In the genomic region with DNA sequence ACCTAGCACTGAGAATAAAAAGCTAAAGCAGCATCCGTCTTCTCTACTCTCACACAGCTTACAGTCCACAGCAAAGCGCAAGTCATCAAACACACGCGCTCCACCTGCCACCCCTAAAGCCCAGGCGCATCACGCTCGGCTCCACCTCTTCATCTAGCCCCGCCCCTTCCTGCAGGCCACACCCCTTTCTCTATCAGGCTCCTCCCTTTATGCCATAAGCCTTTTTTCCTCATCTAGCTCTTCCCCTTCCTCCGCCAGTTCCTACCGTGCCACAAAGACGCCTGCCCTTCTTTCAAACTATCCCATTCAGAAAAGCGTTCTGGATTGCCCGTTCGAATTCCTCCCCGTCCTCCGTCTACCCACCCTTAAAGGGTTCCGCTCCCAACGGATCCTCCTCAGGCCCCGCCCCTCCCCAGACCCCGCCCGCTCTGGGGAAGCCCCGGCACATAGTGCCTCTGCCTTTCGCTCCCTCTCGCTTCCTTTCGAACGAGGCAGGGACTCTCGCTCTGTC, we compare ENCODE assay signal across 8 cellular contexts. TPM values are rescaled to one million over a fixed set of nuclear protein-coding genes. Genes with fewer than 3 reads are reported as not detected.
DNase-seq lines count a peak whose midpoint lies in the region; ATAC-seq and TF ChIP-seq lines count a peak whose summit lies in the region.

No MANE protein-coding gene starts in this region.

- H4K5ac ChIP-seq in H9 (ENCODE audit: insufficient read length, low read depth, low read length): no peak overlapping the region

- no peaks in the 10 kb centered on the region for H3K9me3 ChIP-seq in DOHH2 (ENCODE audit: control insufficient read depth, insufficient read depth, low read length)
- H3K9me3 ChIP-seq in H9 (ENCODE audit: control insufficient read depth, low read depth, low read length): no peaks in the 10 kb centered on the region
- no peaks in the 10 kb centered on the region for H3K9me3 ChIP-seq in neuronal stem cell (replicated peaks in 1 of 2; ENCODE audit: control insufficient read depth in 2 of 2, insufficient read depth in 1 of 2, low read depth in 1 of 2, low read length in 2 of 2)
- no peaks in the 10 kb centered on the region for H3K9me3 ChIP-seq in subcutaneous abdominal adipose tissue (ENCODE audit: control insufficient read depth in 5 of 5, low read length in 5 of 5)

- H2AFZ ChIP-seq in H9 (ENCODE audit: low read length) (no peak overlapping the region), neuronal stem cell (ENCODE audit: low read length) (peak overlapping the region; percentile 99)

- peaks cover 11 to 12% of the 10 kb centered on the region in 2 experiments for H3K4me1 Mint-ChIP-seq in H9
- H3K4me1 Mint-ChIP-seq in activated T-helper 17 cell treated with anti-CD3 and anti-CD28 coated beads, Interleukin-2, amount 50 U/mL, for 72 hours: no peaks in the 10 kb centered on the region

- TF ChIP-seq CTCF in DOHH2 (IDR thresholded peaks at IDR 0.05; ENCODE audit: low read depth, low read length, poor library complexity, severe bottlenecking): no peak
- no peak for TF ChIP-seq CTCF in H9 (conservative IDR thresholded peaks at IDR 0.05)
- TF ChIP-seq CTCF in foreskin fibroblast (IDR thresholded peaks at IDR 0.05; ENCODE audit: low read depth, low read length): no peak

- no peaks in the 10 kb centered on the region for H3K9me2 ChIP-seq in DOHH2 (replicated peaks; ENCODE audit: control insufficient read depth, low read length)

- no peak overlapping the region for H2AK5ac ChIP-seq in H9 (ENCODE audit: insufficient read length, low read length)
- H2AK5ac ChIP-seq in neuronal stem cell (ENCODE audit: low read depth, low read length): no peak overlapping the region

- H3K4me2 ChIP-seq in DOHH2 (ENCODE audit: low read length) (peak overlapping the region; percentile 100), H9 (ENCODE audit: insufficient read depth, insufficient read length, low read length) (peak overlapping the region; percentile 72), neuronal stem cell (ENCODE audit: insufficient read depth, low read length, poor library complexity, severe bottlenecking) (peak overlapping the region; percentile 78)

- no peak overlapping the region for H3K56ac ChIP-seq in H9 (ENCODE audit: insufficient read length, low read depth, low read length)

- H3K36me3 Mint-ChIP-seq in H9 (ENCODE audit: insufficient read depth in 1 of 3, low read depth in 3 of 3): peaks cover 0 to 1% (median under 1%) of the 10 kb centered on the region in 3 experiments; a peak in 1 of 7 replicates
- H3K36me3 Mint-ChIP-seq in activated T-helper 17 cell treated with anti-CD3 and anti-CD28 coated beads, Interleukin-2, amount 50 U/mL, for 72 hours (ENCODE audit: low read depth): no peaks in the 10 kb centered on the region

- H3K36me3 ChIP-seq in DOHH2 (ENCODE audit: control insufficient read depth, low read length) (peaks cover 1% of the 10 kb centered on the region), neuronal stem cell (replicated peaks in 1 of 2; ENCODE audit: control insufficient read depth in 2 of 2, insufficient read depth in 2 of 2, low read length in 2 of 2) (peaks cover 0 to 11% of the 10 kb centered on the region in 2 donors), subcutaneous abdominal adipose tissue (ENCODE audit: control insufficient read depth in 5 of 5, insufficient read depth in 5 of 5, low read length in 5 of 5) (peaks cover 0 to 5% (median 0%) of the 10 kb centered on the region in 5 donors)

- H3K9ac ChIP-seq in H9 (ENCODE audit: extremely low read depth, insufficient read length, low read length) (peak overlapping the region; percentile 28), neuronal stem cell (ENCODE audit: low read depth, low read length, poor library complexity) (peak overlapping the region; percentile 71), subcutaneous abdominal adipose tissue (ENCODE audit: low read length in 5 of 5) (peak overlapping the region; percentile 48 to 97 (median 91))

- H3K79me2 ChIP-seq in DOHH2 (ENCODE audit: control insufficient read depth, low read length) (no peaks in the 10 kb centered on the region), H9 (ENCODE audit: insufficient read depth, low read length) (no peaks in the 10 kb centered on the region)

- H4K8ac ChIP-seq in H9 (replicated peaks; ENCODE audit: insufficient read length, low read depth, low read length) (no peak overlapping the region), neuronal stem cell (ENCODE audit: low read depth, low read length) (no peak overlapping the region)

- H3K18ac ChIP-seq in H9 (ENCODE audit: insufficient read length, low read depth, low read length): peak overlapping the region; percentile 36
- H3K18ac ChIP-seq in neuronal stem cell (ENCODE audit: low read length): peak overlapping the region; percentile 61

- H3K9me3 Mint-ChIP-seq in H9: no peaks in the 10 kb centered on the region
- H3K9me3 Mint-ChIP-seq in activated T-helper 17 cell treated with anti-CD3 and anti-CD28 coated beads, Interleukin-2, amount 50 U/mL, for 72 hours: no peaks in the 10 kb centered on the region

- peak; percentile 87 for ATAC-seq in activated T-helper 17 cell treated with anti-CD3 and anti-CD28 coated beads, Interleukin-2, amount 50 U/mL, for 72 hours (replicated peaks)

- H3K4me3 ChIP-seq in DOHH2 (ENCODE audit: low read length): peak overlapping the region; percentile 81
- peak overlapping the region; percentile 62 to 87 for H3K4me3 ChIP-seq in foreskin fibroblast (ENCODE audit: low read depth in 1 of 2, low read length in 2 of 2)
- H3K4me3 ChIP-seq in neuronal stem cell (ENCODE audit: low read length in 2 of 2): peak overlapping the region; percentile 83 to 92
- H3K4me3 ChIP-seq in subcutaneous abdominal adipose tissue (ENCODE audit: low read depth in 1 of 5, low read length in 5 of 5): peak overlapping the region; percentile 82 to 93 (median 91)

- H3K23me2 ChIP-seq in H9 (ENCODE audit: insufficient read length, low read depth, low read length, poor library complexity, severe bottlenecking): peaks cover 8% of the 10 kb centered on the region

- H3K14ac ChIP-seq in H9 (ENCODE audit: insufficient read depth, low read length) (no peak overlapping the region), neuronal stem cell (ENCODE audit: low read length) (no peak overlapping the region)

- H3K79me1 ChIP-seq in H9 (ENCODE audit: insufficient read depth, low read depth, low read length, poor library complexity, severe bottlenecking) (no peaks in the 10 kb centered on the region), neuronal stem cell (ENCODE audit: low read depth, low read length) (no peaks in the 10 kb centered on the region)

- H3K4ac ChIP-seq in H9 (ENCODE audit: low read depth, low read length) (no peak overlapping the region), neuronal stem cell (ENCODE audit: low read length) (no peak overlapping the region)

- no peak overlapping the region for H3T11ph ChIP-seq in H9 (ENCODE audit: low read length)

- peak overlapping the region; percentile 61 for H3K27ac ChIP-seq in DOHH2 (ENCODE audit: low read depth, low read length)
- no peak overlapping the region for H3K27ac ChIP-seq in H9 (ENCODE audit: insufficient read length, low read depth, low read length)
- peak overlapping the region; percentile 72 for H3K27ac ChIP-seq in neuronal stem cell (replicated peaks; ENCODE audit: low read length)
- H3K27ac ChIP-seq in subcutaneous abdominal adipose tissue (ENCODE audit: low read depth, low read length): peak overlapping the region; percentile 89

- H2BK15ac ChIP-seq in H9 (ENCODE audit: low read depth, low read length) (no peak overlapping the region), neuronal stem cell (ENCODE audit: low read length) (no peak overlapping the region)

- no CpG with 5 or more reads among the region's 27 CpGs for WGBS in H9 (ENCODE audit: extremely low coverage, insufficient read length, low lambda C conversion rate)
- WGBS in neuronal stem cell (ENCODE audit: extremely low coverage in 2 of 2, insufficient read length in 2 of 2, insufficient replicate concordance in 1 of 2), 2 donors: no CpG with 5 or more reads among the region's 27 CpGs

- H2BK120ac ChIP-seq in H9 (ENCODE audit: low read depth, low read length, poor library complexity, severe bottlenecking) (no peak overlapping the region), neuronal stem cell (ENCODE audit: low read depth, low read length) (no peak overlapping the region)

- H3K23ac ChIP-seq in H9 (ENCODE audit: insufficient read length, low read depth, low read length) (no peak overlapping the region), neuronal stem cell (ENCODE audit: low read depth, low read length, poor library complexity) (peak overlapping the region; percentile 98)

- H2BK5ac ChIP-seq in H9 (ENCODE audit: insufficient read length, low read length) (no peak overlapping the region), neuronal stem cell (ENCODE audit: low read length) (peak overlapping the region; percentile 45)

- no peak overlapping the region for H3K27ac Mint-ChIP-seq in H9
- H3K27ac Mint-ChIP-seq in activated T-helper 17 cell treated with anti-CD3 and anti-CD28 coated beads, Interleukin-2, amount 50 U/mL, for 72 hours: no peak overlapping the region

- H3K27me3 ChIP-seq in DOHH2 (ENCODE audit: control insufficient read depth, low read length) (peaks cover 3% of the 10 kb centered on the region; the same call in 1 of the 2 replicates), H9 (ENCODE audit: insufficient read depth, low read length) (no peaks in the 10 kb centered on the region), neuronal stem cell (ENCODE audit: control insufficient read depth in 3 of 3, insufficient read depth in 3 of 3, low read depth in 1 of 3, low read length in 3 of 3) (no peaks in the 10 kb centered on the region), subcutaneous abdominal adipose tissue (ENCODE audit: control insufficient read depth in 5 of 5, insufficient read depth in 4 of 5, low read length in 5 of 5) (no peaks in the 10 kb centered on the region)

- peaks cover 17% of the 10 kb centered on the region for H3K4me1 ChIP-seq in DOHH2 (ENCODE audit: control insufficient read depth, low read length)
- H3K4me1 ChIP-seq in H9 (ENCODE audit: insufficient read depth, low read length): no peaks in the 10 kb centered on the region
- H3K4me1 ChIP-seq in neuronal stem cell (ENCODE audit: control insufficient read depth in 2 of 2, insufficient read depth in 1 of 2, low read depth in 1 of 2, low read length in 2 of 2): peaks cover 0 to 4% of the 10 kb centered on the region in 2 donors
- H3K4me1 ChIP-seq in subcutaneous abdominal adipose tissue (ENCODE audit: control insufficient read depth in 5 of 5, insufficient read depth in 5 of 5, low read length in 5 of 5): peaks cover 1 to 12% (median 10%) of the 10 kb centered on the region in 5 donors

- H3K4me3 Mint-ChIP-seq in H9: no peak overlapping the region
- H3K4me3 Mint-ChIP-seq in activated T-helper 17 cell treated with anti-CD3 and anti-CD28 coated beads, Interleukin-2, amount 50 U/mL, for 72 hours: no peak overlapping the region

- DNase-seq in H9 (peak; percentile 80), LoVo (ENCODE audit: low spot score) (peak; percentile 90), RPMI8226 (peak; percentile 82), foreskin fibroblast (peak; percentile 66 to 90), neuronal stem cell (ENCODE audit: low spot score) (peak; percentile 88)

- no peak overlapping the region for H2BK20ac ChIP-seq in H9 (ENCODE audit: low read depth, low read length, poor library complexity, severe bottlenecking)

- H4K20me1 ChIP-seq in DOHH2 (ENCODE audit: control insufficient read depth, insufficient read depth, low read depth, low read length) (no peaks in the 10 kb centered on the region), H9 (ENCODE audit: control insufficient read depth, insufficient read depth, insufficient read length) (no peaks in the 10 kb centered on the region)

- H3F3A ChIP-seq in DOHH2 (ENCODE audit: control insufficient read depth, insufficient read depth): 0 out of 2 replicates have a peak, but pooled peaks cover 3% of the 10 kb centered on the region

- H4K91ac ChIP-seq in H9 (ENCODE audit: insufficient read length, low read depth, low read length): no peak overlapping the region
- no peak overlapping the region for H4K91ac ChIP-seq in neuronal stem cell (ENCODE audit: low read depth, low read length, poor library complexity)

- H2BK12ac ChIP-seq in H9 (ENCODE audit: insufficient read length, low read depth, low read length) (no peak overlapping the region), neuronal stem cell (ENCODE audit: low read length) (no peak overlapping the region)

- no peaks in the 10 kb centered on the region; the same call in 1 of the 2 replicates for H3K27me3 Mint-ChIP-seq in H9 (ENCODE audit: low read depth)
- no peaks in the 10 kb centered on the region for H3K27me3 Mint-ChIP-seq in activated T-helper 17 cell treated with anti-CD3 and anti-CD28 coated beads, Interleukin-2, amount 50 U/mL, for 72 hours

RNA-seq across cellular contexts. Expression of gene C16orf46, which starts 0.4 kb away (rescaled TPM):
- total RNA-seq in H9 (2021): 0.86 and 2.0 TPM in 2 replicates
- under 1 TPM in 1 of 2 donors, not detected in 1; 0.54 TPM for total RNA-seq in activated T-helper 17 cell treated with anti-CD3 and anti-CD28 coated beads, Interleukin-2, amount 50 U/mL, for 72 hours
- polyA plus RNA-seq in neuronal stem cell (2013, experiment 1 of 2): 4.7 TPM
- polyA plus RNA-seq in neuronal stem cell (2013, experiment 2 of 2): 6.0 TPM

RNA-seq across cellular contexts. Expression of gene GCSH, which starts 19.6 kb away (rescaled TPM):
- total RNA-seq in H9 (2021): 85.9 and 87.4 TPM in 2 replicates
- total RNA-seq in activated T-helper 17 cell treated with anti-CD3 and anti-CD28 coated beads, Interleukin-2, amount 50 U/mL, for 72 hours: 10 to 100 TPM; 10.1 to 25.6 TPM
- 90.2 TPM for polyA plus RNA-seq in neuronal stem cell (2013, experiment 1 of 2)
- 85.5 TPM for polyA plus RNA-seq in neuronal stem cell (2013, experiment 2 of 2)

RNA-seq across cellular contexts. Expression of gene ATMIN, which starts 41.0 kb away (rescaled TPM):
- 56.5 and 66.6 TPM in 2 replicates for total RNA-seq in H9 (2021)
- 10 to 100 TPM; 14.3 to 20.6 TPM for total RNA-seq in activated T-helper 17 cell treated with anti-CD3 and anti-CD28 coated beads, Interleukin-2, amount 50 U/mL, for 72 hours
- 39.4 TPM for polyA plus RNA-seq in neuronal stem cell (2013, experiment 1 of 2)
- polyA plus RNA-seq in neuronal stem cell (2013, experiment 2 of 2): 39.6 TPM

Comparison
In these comparisons a context has a peak if more than half of its experiments do, and no peak if none do; other contexts are left out.
1. H3K9ac ChIP-seq: peak in every context shown above with its lines; median percentile 91 in subcutaneous abdominal adipose tissue; 71 in neuronal stem cell; 28 in H9.